ENCODE assay signal across 20 cellular contexts in genomic region chr4:703336-704197, GRCh38. TPM values are rescaled to one million over a fixed set of nuclear protein-coding genes. Genes with fewer than 3 reads are reported as not detected.
DNase-seq lines count a peak whose midpoint lies in the region; ATAC-seq, FAIRE-seq and TF ChIP-seq lines count a peak whose summit lies in the region.
"Had no signal": no experiment of that assay in that cellular context is flagged by ENCODE, and none has a peak within 500 bp of the region (broad histone marks: within the 10 kb centered on the region; RNA-seq: fewer than 3 reads in every experiment).

No MANE protein-coding gene starts in this region.

- H3K4me2 ChIP-seq in K562 (ENCODE audit: insufficient read depth, low read length) (peak overlapping the region; percentile 69), hepatocyte (no peak overlapping the region)
- H3K4me2 ChIP-seq: BLaER1 had no signal

- POLR2A ChIA-PET in K562 (lab: Yijun Ruan, JAX): interaction anchor here (0.6 to 1.4 kb wide), 3 partner anchors 7 to 290 kb away, joined by 3 read pairs; no protein-coding TSS in a partner anchor

- DNase-seq in K562 (ENCODE audit: extremely low read depth in 1 of 4, low spot score in 3 of 4) (no peak), right lobe of liver (peak in 2 of 3 donors; percentile 46 to 50), sigmoid colon (peak; percentile 60), NCI-H345 treated with DMSO at 0.1 percent for 48 hours (lab: John Stamatoyannopoulos, UW; ENCODE audit: unreplicated experiment) (no peak), T-helper 1 cell (no peak), hepatocyte (ENCODE audit: low spot score) (no peak)
- DNase-seq: ACHN; AML-193; CD4-positive, alpha-beta memory T cell; DMS153; DMS79; GDM1; GM23248 had no signal

- TF ChIP-seq POLR2A in K562 (conservative IDR thresholded peaks at IDR 0.05) (no peak), right lobe of liver (IDR thresholded peaks at IDR 0.05) (no peak), sigmoid colon (IDR thresholded peaks at IDR 0.05) (no peak)

- H3K79me2 ChIP-seq in K562 (ENCODE audit: control insufficient read depth, insufficient read depth, low read length): peaks cover 24% of the 10 kb centered on the region
- H3K79me2 ChIP-seq in hepatocyte: peaks cover 29% of the 10 kb centered on the region

- H3K9me1 ChIP-seq in K562 (ENCODE audit: control insufficient read depth, insufficient read depth, low read length): peaks cover 4% of the 10 kb centered on the region

- H3K27ac ChIP-seq in K562 (ENCODE audit: extremely low read depth, low read depth, low read length) (peak overlapping the region; percentile 74), right lobe of liver (no peak overlapping the region), sigmoid colon (no peak overlapping the region), hepatocyte (no peak overlapping the region)
- H3K27ac ChIP-seq: BLaER1, GM23248 had no signal

- WGBS in K562 (ENCODE audit: insufficient coverage, low coverage, missing lambda C conversion rate): 60% methylated on average over 3 of the region's 10 CpGs
- WGBS in right lobe of liver (ENCODE audit: insufficient coverage, low coverage, low lambda C conversion rate, missing lambda C conversion rate): 100% methylated on average over 3 of the region's 10 CpGs
- WGBS in sigmoid colon, 2 donors: 85 to 90% methylated on average over 10 of the region's 10 CpGs
- 85% methylated on average over 8 of the region's 10 CpGs for WGBS in hepatocyte (ENCODE audit: low lambda C conversion rate, missing lambda C conversion rate)

- H3K9me3 ChIP-seq in K562 (replicated peaks; ENCODE audit: control insufficient read depth, insufficient read depth, low read depth, low read length) (no peaks in the 10 kb centered on the region), right lobe of liver (no peaks in the 10 kb centered on the region), sigmoid colon (no peaks in the 10 kb centered on the region), hepatocyte (ENCODE audit: low read depth) (no peaks in the 10 kb centered on the region)
- H3K9me3 ChIP-seq: BLaER1, HAP-1 had no signal

- H4K20me1 ChIP-seq in K562 (replicated peaks; ENCODE audit: control insufficient read depth, insufficient read depth, low read length) (no peaks in the 10 kb centered on the region), hepatocyte (ENCODE audit: insufficient read depth, poor library complexity, severe bottlenecking) (peaks cover 16% of the 10 kb centered on the region)

- no peak for ATAC-seq in K562
- no peak for ATAC-seq in right lobe of liver

- TF ChIP-seq EP300 in K562 (IDR thresholded peaks at IDR 0.05; ENCODE audit: low read length) (no peak), sigmoid colon (IDR thresholded peaks at IDR 0.05) (no peak)

- peak overlapping the region; percentile 83; the same call in 1 of the 2 replicates for H2AFZ ChIP-seq in K562 (ENCODE audit: low read depth, low read length)
- H2AFZ ChIP-seq in hepatocyte: no peak overlapping the region
- H2AFZ ChIP-seq: GM23248 had no signal

- H3K9ac ChIP-seq in K562 (ENCODE audit: insufficient read depth in 1 of 2, low read depth in 2 of 2, low read length in 2 of 2): peak overlapping the region; percentile 63 to 81
- H3K9ac ChIP-seq: BLaER1, GM23248 had no signal

- no peak for TF ChIP-seq RAD21 in K562 (CRISPR knock-in tag; conservative IDR thresholded peaks at IDR 0.05 in 1 of 2, IDR thresholded peaks at IDR 0.05 in 1 of 2)

- no peak for TF ChIP-seq CTCF in K562 (IDR thresholded peaks at IDR 0.05 in 2 of 3, conservative IDR thresholded peaks at IDR 0.05 in 1 of 3; ENCODE audit: insufficient read depth in 2 of 3, low read depth in 1 of 3, low read length in 3 of 3)
- no peak for TF ChIP-seq CTCF in right lobe of liver (IDR thresholded peaks at IDR 0.05)
- TF ChIP-seq CTCF in sigmoid colon (IDR thresholded peaks at IDR 0.05): no peak
- TF ChIP-seq CTCF in hepatocyte (IDR thresholded peaks at IDR 0.05; ENCODE audit: poor library complexity): no peak

- H3K4me1 ChIP-seq in K562 (replicated peaks in 1 of 2; ENCODE audit: control insufficient read depth in 2 of 2, insufficient read depth in 2 of 2, low read length in 2 of 2) (peaks cover 29 to 86% of the 10 kb centered on the region in 2 experiments; a peak in 4 of 5 replicates), right lobe of liver (peaks cover 0 to 5% (median 0%) of the 10 kb centered on the region in 4 donors), sigmoid colon (peaks cover 0 to 25% (median 22%) of the 10 kb centered on the region in 4 donors), hepatocyte (ENCODE audit: insufficient read depth) (peaks cover 13% of the 10 kb centered on the region)

- FAIRE-seq in K562 (lab: Jason Lieb, UNC): no peak
- FAIRE-seq: A204.1, GM12892, GM18507 had no signal

- no peaks in the 10 kb centered on the region for H3K27me3 ChIP-seq in K562 (ENCODE audit: control insufficient read depth in 2 of 2, insufficient read depth in 2 of 2, low read length in 2 of 2)
- H3K27me3 ChIP-seq in right lobe of liver: no peaks in the 10 kb centered on the region
- H3K27me3 ChIP-seq in sigmoid colon: no peaks in the 10 kb centered on the region
- H3K27me3 ChIP-seq in hepatocyte: no peaks in the 10 kb centered on the region
- H3K27me3 ChIP-seq: BLaER1 had no signal

- no peaks in the 10 kb centered on the region for H3K9me2 ChIP-seq in hepatocyte (replicated peaks; ENCODE audit: insufficient read depth)

- H3K36me3 ChIP-seq in K562 (ENCODE audit: control insufficient read depth, insufficient read depth, low read length): 0 out of 3 replicates have a peak, but pooled peaks cover 4% of the 10 kb centered on the region
- no peaks in the 10 kb centered on the region for H3K36me3 ChIP-seq in right lobe of liver
- no peaks in the 10 kb centered on the region for H3K36me3 ChIP-seq in sigmoid colon
- H3K36me3 ChIP-seq in hepatocyte (replicated peaks; ENCODE audit: insufficient read depth, low read depth): no peaks in the 10 kb centered on the region

- in situ Hi-C loops in K562 (cut with MboI): no loop called here

- no TSS peak for BruUV-seq in K562 (replicated peaks; lab: Mats Ljungman, UMichigan)

- CTCF ChIA-PET in K562 (lab: Yijun Ruan, JAX; ENCODE audit: low intra/inter-chr PET ratio): no interaction called here

- intact Hi-C loops in K562 (cut with micrococcal nuclease) (no loop called here), right lobe of liver (cut with DNase I) (no loop called here), sigmoid colon (cut with DNase I) (loop anchor here (2.0 kb wide), 1 partner anchor 29 kb away; the partner anchor contains the start of genes ATP5ME and MYL5)

- H3K4me3 ChIP-seq in K562 (no peak overlapping the region), right lobe of liver (no peak overlapping the region), sigmoid colon (no peak overlapping the region), hepatocyte (no peak overlapping the region)
- H3K4me3 ChIP-seq: BLaER1, GM23248, HAP-1 had no signal

RNA-seq across cellular contexts. Expression of gene PCGF3, which starts 2.1 kb away (rescaled TPM):
- 122 and 175 TPM in 2 replicates for total RNA-seq in K562 (2011; cell fraction: chromatin; rRNA removed; ENCODE audit: low replicate concordance)
- 123 and 128 TPM in 2 replicates for total RNA-seq in K562 (2011; cell fraction: nucleolus; rRNA removed)
- 119 and 129 TPM in 2 replicates for total RNA-seq in K562 (2011; cell fraction: nucleoplasm; rRNA removed)
- 31.3 and 39.9 TPM in 2 replicates for total RNA-seq in K562 (2014; rRNA removed)
- 13.3 and 14.7 TPM in 2 replicates for total RNA-seq in K562 (2014; rRNA removed; fragmentation: Illumina TruSeq; extraction: Trizol)
- total RNA-seq in K562 (2015; rRNA removed; fragmentation: Illumina TruSeq; extraction: Trizol): 19.1 and 20.3 TPM in 2 replicates
- 39.6 and 46.1 TPM in 2 replicates for total RNA-seq in K562 (2021)
- polyA plus RNA-seq in K562 (2011; rRNA removed): 37.2 and 42.2 TPM in 2 replicates
- 35.7 and 39.0 TPM in 2 replicates for polyA plus RNA-seq in K562 (2011; cell fraction: cytosol; rRNA removed)
- polyA plus RNA-seq in K562 (2011; cell fraction: nucleus; rRNA removed): 197 and 242 TPM in 2 replicates
- polyA plus RNA-seq in K562 (2012): 22.9 and 34.4 TPM in 2 replicates
- 18.9 and 20.4 TPM in 2 replicates for polyA plus RNA-seq in K562 (2014; fragmentation: Illumina TruSeq; extraction: Trizol)
- polyA plus RNA-seq in K562 (2014; fragmentation: Nextera tagmentation; extraction: Ambion mirVana): 1 to 10 TPM; 2.6 to 4.3 TPM
- 40.1 and 40.2 TPM in 2 replicates for polyA plus RNA-seq in K562 (2014; rRNA removed)
- 25.9 and 30.6 TPM in 2 replicates for polyA minus RNA-seq in K562 (2011; rRNA and poly(A)+ RNA removed)
- 22.7 and 34.9 TPM in 2 replicates for polyA minus RNA-seq in K562 (2011; cell fraction: cytosol; rRNA and poly(A)+ RNA removed)
- 74.0 and 79.4 TPM in 2 replicates for polyA minus RNA-seq in K562 (2011; cell fraction: nucleus; rRNA and poly(A)+ RNA removed)
- 10 to 100 TPM; 13.0 to 23.5 (median 14.7) TPM for total RNA-seq in right lobe of liver
- 10 to 100 TPM; 26.4 to 60.1 (median 40.2) TPM for total RNA-seq in sigmoid colon
- polyA plus RNA-seq in sigmoid colon: 10 to 100 TPM; 15.6 to 52.9 (median 24.5) TPM
- 43.5 and 43.9 TPM in 2 replicates for total RNA-seq in hepatocyte
- 21.5 and 21.8 TPM in 2 replicates for polyA plus RNA-seq in hepatocyte

RNA-seq across cellular contexts. Expression of gene SLC49A3, which starts 14.6 kb away (rescaled TPM):
- total RNA-seq in K562 (2011; cell fraction: chromatin; rRNA removed; ENCODE audit: low replicate concordance): not detected in 2 replicates
- 0.39 TPM in 1 of 2 replicates, not detected in the other for total RNA-seq in K562 (2011; cell fraction: nucleolus; rRNA removed)
- total RNA-seq in K562 (2011; cell fraction: nucleoplasm; rRNA removed): 0.61 TPM in 1 of 2 replicates, not detected in the other
- not detected in 2 replicates for total RNA-seq in K562 (2014; rRNA removed)
- not detected in 2 replicates for total RNA-seq in K562 (2014; rRNA removed; fragmentation: Illumina TruSeq; extraction: Trizol)
- not detected in 2 replicates for total RNA-seq in K562 (2015; rRNA removed; fragmentation: Illumina TruSeq; extraction: Trizol)
- 0.24 and 0.29 TPM in 2 replicates for total RNA-seq in K562 (2021)
- not detected in 2 replicates for polyA plus RNA-seq in K562 (2011; rRNA removed)
- polyA plus RNA-seq in K562 (2011; cell fraction: cytosol; rRNA removed): 0.03 and 0.22 TPM in 2 replicates
- 0.25 and 0.55 TPM in 2 replicates for polyA plus RNA-seq in K562 (2011; cell fraction: nucleus; rRNA removed)
- 0.21 and 0.30 TPM in 2 replicates for polyA plus RNA-seq in K562 (2012)
- polyA plus RNA-seq in K562 (2014; fragmentation: Illumina TruSeq; extraction: Trizol): not detected in 2 replicates
- not detected for polyA plus RNA-seq in K562 (2014; fragmentation: Nextera tagmentation; extraction: Ambion mirVana)
- polyA plus RNA-seq in K562 (2014; rRNA removed): 0.18 and 0.41 TPM in 2 replicates
- not detected in 2 replicates for polyA minus RNA-seq in K562 (2011; rRNA and poly(A)+ RNA removed)
- polyA minus RNA-seq in K562 (2011; cell fraction: cytosol; rRNA and poly(A)+ RNA removed): not detected in 2 replicates
- polyA minus RNA-seq in K562 (2011; cell fraction: nucleus; rRNA and poly(A)+ RNA removed): not detected in 2 replicates
- total RNA-seq in right lobe of liver: 1 to 10 TPM; 2.9 to 9.0 (median 5.2) TPM
- 1 to 10 TPM; 3.9 to 5.0 (median 4.5) TPM for total RNA-seq in sigmoid colon
- polyA plus RNA-seq in sigmoid colon: 1 to 10 TPM; 2.4 to 6.4 (median 4.6) TPM
- total RNA-seq in hepatocyte: 8.5 and 12.2 TPM in 2 replicates
- polyA plus RNA-seq in hepatocyte: 12.8 and 19.8 TPM in 2 replicates
- total RNA-seq: Daoy, H4 had no signal
- polyA plus RNA-seq: CD4-positive, alpha-beta memory T cell had no signal

RNA-seq across cellular contexts. Expression of gene MYL5, which starts 29.2 kb away (rescaled TPM):
- 13.3 and 32.0 TPM in 2 replicates for total RNA-seq in K562 (2011; cell fraction: chromatin; rRNA removed; ENCODE audit: low replicate concordance)
- 19.7 and 19.9 TPM in 2 replicates for total RNA-seq in K562 (2011; cell fraction: nucleolus; rRNA removed)
- total RNA-seq in K562 (2011; cell fraction: nucleoplasm; rRNA removed): 9.6 and 13.4 TPM in 2 replicates
- total RNA-seq in K562 (2014; rRNA removed) (4.9 and 6.2 TPM in 2 replicates), K562 (2014; rRNA removed; fragmentation: Illumina TruSeq; extraction: Trizol) (2.6 and 3.1 TPM in 2 replicates), K562 (2015; rRNA removed; fragmentation: Illumina TruSeq; extraction: Trizol) (5.1 and 5.9 TPM in 2 replicates), K562 (2021) (9.1 and 10.0 TPM in 2 replicates), right lobe of liver (1 to 10 TPM; 6.9 to 9.2 (median 8.4) TPM), sigmoid colon (10 to 100 TPM in 2 of 4 donors, 1 to 10 TPM in 2; 5.7 to 11.7 (median 9.8) TPM), hepatocyte (8.9 and 12.6 TPM in 2 replicates)
- polyA plus RNA-seq in K562 (2011; rRNA removed) (3.8 and 4.1 TPM in 2 replicates), K562 (2014; fragmentation: Illumina TruSeq; extraction: Trizol) (3.4 and 5.5 TPM in 2 replicates), K562 (2014; fragmentation: Nextera tagmentation; extraction: Ambion mirVana) (1 to 10 TPM; 1.4 TPM), K562 (2014; rRNA removed) (6.0 and 6.9 TPM in 2 replicates), sigmoid colon (10 to 100 TPM; 19.2 to 29.7 (median 28.7) TPM), hepatocyte (25.1 and 33.7 TPM in 2 replicates)
- 2.8 TPM in 2 replicates for polyA plus RNA-seq in K562 (2011; cell fraction: cytosol; rRNA removed)
- polyA plus RNA-seq in K562 (2011; cell fraction: nucleus; rRNA removed): 18.2 and 29.5 TPM in 2 replicates
- polyA plus RNA-seq in K562 (2012): 9.3 and 13.7 TPM in 2 replicates
- polyA minus RNA-seq in K562 (2011; rRNA and poly(A)+ RNA removed): 3.1 and 4.0 TPM in 2 replicates
- 0.76 and 1.5 TPM in 2 replicates for polyA minus RNA-seq in K562 (2011; cell fraction: cytosol; rRNA and poly(A)+ RNA removed)
- polyA minus RNA-seq in K562 (2011; cell fraction: nucleus; rRNA and poly(A)+ RNA removed): 11.0 and 13.6 TPM in 2 replicates

RNA-seq across cellular contexts. Expression of gene ATP5ME, which starts 29.5 kb away (rescaled TPM):
- total RNA-seq in K562 (2011; cell fraction: chromatin; rRNA removed; ENCODE audit: low replicate concordance): 72.8 and 88.6 TPM in 2 replicates
- 122 and 189 TPM in 2 replicates for total RNA-seq in K562 (2011; cell fraction: nucleolus; rRNA removed)
- total RNA-seq in K562 (2011; cell fraction: nucleoplasm; rRNA removed): 125 and 130 TPM in 2 replicates
- total RNA-seq in K562 (2014; rRNA removed) (746 and 978 TPM in 2 replicates), K562 (2014; rRNA removed; fragmentation: Illumina TruSeq; extraction: Trizol) (839 and 887 TPM in 2 replicates), K562 (2015; rRNA removed; fragmentation: Illumina TruSeq; extraction: Trizol) (914 and 930 TPM in 2 replicates), K562 (2021) (509 and 535 TPM in 2 replicates), right lobe of liver (100 to 1,000 TPM in 4 of 6 experiments, 10 to 100 TPM in 2; 78.2 to 225 (median 162) TPM), sigmoid colon (100 to 1,000 TPM; 104 to 244 (median 194) TPM), hepatocyte (83.8 and 143 TPM in 2 replicates)
- polyA plus RNA-seq in K562 (2011; rRNA removed) (573 and 595 TPM in 2 replicates), K562 (2014; fragmentation: Illumina TruSeq; extraction: Trizol) (632 and 822 TPM in 2 replicates), K562 (2014; fragmentation: Nextera tagmentation; extraction: Ambion mirVana) (1,000 to 10,000 TPM; 2,400 to 2,480 TPM), K562 (2014; rRNA removed) (987 and 1,053 TPM in 2 replicates), sigmoid colon (1,000 to 10,000 TPM in 2 of 3 donors, 100 to 1,000 TPM in 1; 610 to 1,302 (median 1,156) TPM), hepatocyte (641 and 669 TPM in 2 replicates)
- 589 and 678 TPM in 2 replicates for polyA plus RNA-seq in K562 (2011; cell fraction: cytosol; rRNA removed)
- 222 and 265 TPM in 2 replicates for polyA plus RNA-seq in K562 (2011; cell fraction: nucleus; rRNA removed)
- polyA plus RNA-seq in K562 (2012): 689 and 2,439 TPM in 2 replicates
- polyA minus RNA-seq in K562 (2011; rRNA and poly(A)+ RNA removed): 147 and 173 TPM in 2 replicates
- polyA minus RNA-seq in K562 (2011; cell fraction: cytosol; rRNA and poly(A)+ RNA removed): 96.7 and 103 TPM in 2 replicates
- 41.5 and 69.1 TPM in 2 replicates for polyA minus RNA-seq in K562 (2011; cell fraction: nucleus; rRNA and poly(A)+ RNA removed)

Comparison
In these comparisons a context has a peak if more than half of its experiments do, and no peak if none do; other contexts are left out.
1. DNase-seq: peak in right lobe of liver (2 of 3) and sigmoid colon (single experiment); none in K562 (0 of 4), NCI-H345 treated with DMSO at 0.1 percent for 48 hours (single experiment), T-helper 1 cell (0 of 5) and hepatocyte (single experiment).